23 cellular contexts compared by ENCODE assay signal in genomic region chr16:67676939-67677338, GRCh38.
"Had no signal": no experiment of that assay in that cellular context is flagged by ENCODE, and none has a peak within 500 bp of the region (broad histone marks: within the 10 kb centered on the region; RNA-seq: fewer than 3 reads in every experiment).

No MANE protein-coding gene starts in this region.

- H3K27me3 Mint-ChIP-seq: activated CD4-positive, alpha-beta memory T cell treated with anti-CD3 and anti-CD28 coated beads for 36 hours; activated CD4-positive, alpha-beta T cell treated with anti-CD3 and anti-CD28 coated beads for 36 hours; activated CD8-positive, alpha-beta memory T cell treated with anti-CD3 and anti-CD28 coated beads, Interleukin-2, amount 10 ng/mL, durations not matched to agents 7 days and 5 days; activated naive CD8-positive, alpha-beta T cell treated with anti-CD3 and anti-CD28 coated beads, Interleukin-2, amount 50 U/mL, for 24 hours; stimulated activated naive B cell treated with anti-CD40 and anti-IgM and Interleukin-4, amounts not matched to agents 10 μg/mL and 1 μg/mL and 100 μg/mL, for 72 hours had no signal

- H3K4me1 Mint-ChIP-seq: activated CD8-positive, alpha-beta memory T cell treated with anti-CD3 and anti-CD28 coated beads, Interleukin-2, amount 10 ng/mL, durations not matched to agents 7 days and 5 days; activated naive CD8-positive, alpha-beta T cell treated with anti-CD3 and anti-CD28 coated beads, Interleukin-2, amount 50 U/mL, for 24 hours; neural crest cell had no signal

- H3K9me3 ChIP-seq: ascending aorta, ovary, tibial nerve had no signal

- H3K27me3 ChIP-seq: ascending aorta, dorsolateral prefrontal cortex, ovary, tibial nerve had no signal

- H3K27ac ChIP-seq: ascending aorta, cardiac muscle cell, ovary had no signal

- H3K36me3 Mint-ChIP-seq: activated CD4-positive, alpha-beta memory T cell treated with anti-CD3 and anti-CD28 coated beads for 36 hours; activated CD8-positive, alpha-beta memory T cell treated with anti-CD3 and anti-CD28 coated beads, Interleukin-2, amount 10 ng/mL, durations not matched to agents 7 days and 5 days had no signal

- H3K4me3 ChIP-seq: ascending aorta, cardiac muscle cell, dorsolateral prefrontal cortex, lung, ovary, tibial nerve had no signal

- H3K36me3 ChIP-seq: cardiac muscle cell, ovary had no signal

- ATAC-seq: activated CD4-positive, alpha-beta T cell treated with anti-CD3 and anti-CD28 coated beads for 36 hours; activated CD8-positive, alpha-beta memory T cell treated with anti-CD3 and anti-CD28 coated beads, Interleukin-2, amount 10 ng/mL, durations not matched to agents 7 days and 5 days; activated naive CD8-positive, alpha-beta T cell treated with anti-CD3 and anti-CD28 coated beads, Interleukin-2, amount 50 U/mL, for 24 hours; sciatic nerve; stimulated activated naive B cell treated with anti-CD40 and anti-IgM and Interleukin-4, amounts not matched to agents 10 μg/mL and 1 μg/mL and 100 μg/mL, for 72 hours had no signal

- H3K4me3 Mint-ChIP-seq: activated CD4-positive, alpha-beta memory T cell treated with anti-CD3 and anti-CD28 coated beads for 36 hours; activated CD4-positive, alpha-beta T cell treated with anti-CD3 and anti-CD28 coated beads for 36 hours; activated CD8-positive, alpha-beta memory T cell treated with anti-CD3 and anti-CD28 coated beads, Interleukin-2, amount 10 ng/mL, durations not matched to agents 7 days and 5 days; activated naive CD4-positive, alpha-beta T cell treated with anti-CD3 and anti-CD28 coated beads for 36 hours; activated naive CD8-positive, alpha-beta T cell treated with anti-CD3 and anti-CD28 coated beads, Interleukin-2, amount 50 U/mL, for 24 hours; neural crest cell; stimulated activated naive B cell treated with anti-CD40 and anti-IgM and Interleukin-4, amounts not matched to agents 10 μg/mL and 1 μg/mL and 100 μg/mL, for 72 hours; T-helper 1 cell treated with Interleukin-12 subunit alpha and Interleukin-12 subunit beta and Interleukin-4 antibody, amounts not matched to agents 30 μg/mL and 1 μg/mL, for 36 hours had no signal

- H3K4me1 ChIP-seq: ascending aorta had no signal

- H3K9me3 Mint-ChIP-seq: activated CD4-positive, alpha-beta memory T cell treated with anti-CD3 and anti-CD28 coated beads for 36 hours; activated naive CD4-positive, alpha-beta T cell treated with anti-CD3 and anti-CD28 coated beads for 36 hours; activated naive CD8-positive, alpha-beta T cell treated with anti-CD3 and anti-CD28 coated beads, Interleukin-2, amount 50 U/mL, for 24 hours; activated T-helper 2 cell treated with anti-CD3 and anti-CD28 coated beads, Interferon-gamma antibody, Interleukin-2, Interleukin-4, amounts not matched to agents 10 μg/mL and 5 μg/mL and 100 μg/mL, durations not matched to agents 14 hours and 24 hours and 36 hours; neural crest cell; stimulated activated naive B cell treated with anti-CD40 and anti-IgM and Interleukin-4, amounts not matched to agents 10 μg/mL and 1 μg/mL and 100 μg/mL, for 72 hours; T-helper 1 cell treated with Interleukin-12 subunit alpha and Interleukin-12 subunit beta and Interleukin-4 antibody, amounts not matched to agents 30 μg/mL and 1 μg/mL, for 36 hours had no signal

- DNase-seq: activated CD4-positive, alpha-beta memory T cell treated with anti-CD3 and anti-CD28 coated beads for 36 hours; activated CD4-positive, alpha-beta T cell treated with anti-CD3 and anti-CD28 coated beads for 36 hours; activated CD8-positive, alpha-beta memory T cell treated with anti-CD3 and anti-CD28 coated beads, Interleukin-2, amount 10 ng/mL, durations not matched to agents 7 days and 5 days; activated naive CD4-positive, alpha-beta T cell treated with anti-CD3 and anti-CD28 coated beads for 36 hours; activated naive CD8-positive, alpha-beta T cell treated with anti-CD3 and anti-CD28 coated beads, Interleukin-2, amount 50 U/mL, for 24 hours; activated T-cell treated with anti-CD3 and anti-CD28 coated beads, Interleukin-2, amount 50 U/mL, for 1 hour; dorsolateral prefrontal cortex; foreskin fibroblast; glutamatergic neuron; hypothalamus; kidney glomerular epithelial cell; ovary; stimulated activated CD4-positive, alpha-beta T cell treated with anti-CD3 and anti-CD28 coated beads, Interleukin-12 subunit alpha, Interleukin-12 subunit beta, amount 100 ng/mL, for 4 hours; stimulated activated CD4-positive, alpha-beta T cell treated with anti-CD3 and anti-CD28 coated beads, Interleukin-2, amount 100 ng/mL, for 24 hours; stimulated activated naive B cell treated with anti-CD40 and anti-IgM and Interleukin-4, amounts not matched to agents 10 μg/mL and 1 μg/mL and 100 μg/mL, for 72 hours had no signal

- H3K27ac Mint-ChIP-seq: activated CD4-positive, alpha-beta memory T cell treated with anti-CD3 and anti-CD28 coated beads for 36 hours; activated CD4-positive, alpha-beta T cell treated with anti-CD3 and anti-CD28 coated beads for 36 hours; activated CD8-positive, alpha-beta memory T cell treated with anti-CD3 and anti-CD28 coated beads, Interleukin-2, amount 10 ng/mL, durations not matched to agents 7 days and 5 days; activated naive CD4-positive, alpha-beta T cell treated with anti-CD3 and anti-CD28 coated beads for 36 hours; activated naive CD8-positive, alpha-beta T cell treated with anti-CD3 and anti-CD28 coated beads, Interleukin-2, amount 50 U/mL, for 24 hours; activated T-helper 2 cell treated with anti-CD3 and anti-CD28 coated beads, Interferon-gamma antibody, Interleukin-2, Interleukin-4, amounts not matched to agents 10 μg/mL and 5 μg/mL and 100 μg/mL, durations not matched to agents 14 hours and 24 hours and 36 hours; stimulated activated naive B cell treated with anti-CD40 and anti-IgM and Interleukin-4, amounts not matched to agents 10 μg/mL and 1 μg/mL and 100 μg/mL, for 72 hours; T-helper 1 cell treated with Interleukin-12 subunit alpha and Interleukin-12 subunit beta and Interleukin-4 antibody, amounts not matched to agents 30 μg/mL and 1 μg/mL, for 36 hours had no signal
